21 cellular contexts compared by ENCODE assay signal in the genomic region with DNA sequence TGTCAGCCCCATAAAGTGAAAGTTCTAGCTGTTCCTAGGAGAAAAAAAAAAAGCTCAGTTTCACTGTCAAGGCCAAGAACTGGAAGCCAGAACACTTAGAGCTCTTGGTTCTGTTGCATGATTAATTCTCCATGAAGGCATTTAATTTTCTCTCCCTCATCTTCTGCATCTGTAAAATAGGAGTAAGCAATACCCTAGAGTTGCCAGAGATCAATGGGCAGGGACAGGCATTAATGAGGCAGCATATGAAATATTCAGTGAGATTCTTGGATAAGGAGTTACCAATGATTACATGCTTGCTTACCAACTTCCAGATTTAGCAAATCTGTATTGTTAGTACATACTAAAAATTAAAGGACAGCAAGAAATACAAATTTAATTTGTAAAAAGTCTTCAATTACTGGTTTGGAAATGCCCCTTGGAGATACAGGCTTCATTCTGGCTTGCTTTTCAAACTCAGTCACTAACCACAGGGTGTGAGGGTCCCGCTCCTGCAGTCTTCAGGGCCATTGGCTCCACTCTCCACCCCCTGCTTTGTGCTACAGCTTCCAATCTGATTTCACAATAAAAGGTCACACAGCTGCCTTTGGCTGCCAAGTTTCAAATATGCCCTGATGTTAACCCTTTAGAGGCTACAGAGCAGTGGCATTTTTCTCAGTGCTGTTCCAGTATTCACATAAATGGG.
DNase-seq lines count a peak whose midpoint lies in the region; ATAC-seq and TF ChIP-seq lines count a peak whose summit lies in the region.
"Had no signal": no experiment of that assay in that cellular context is flagged by ENCODE, and none has a peak within 500 bp of the region (broad histone marks: within the 10 kb centered on the region; RNA-seq: fewer than 3 reads in every experiment).

No MANE protein-coding gene starts in this region.

- no peak for DNase-seq in Right ventricle myocardium inferior (ENCODE audit: missing footprints)
- DNase-seq in cardiac septum (ENCODE audit: low spot score), result no peak
- peak; percentile 77 for DNase-seq in choroid plexus epithelial cell (ENCODE audit: low read depth)
- no peak for DNase-seq in left lobe of liver (ENCODE audit: low spot score)
- no peak for DNase-seq in uterus
- no peak for DNase-seq in activated CD4-positive, alpha-beta T cell treated with anti-CD3 and anti-CD28 coated beads for 4 hours
- DNase-seq: 8988T; anterior cingulate cortex; CD4-positive, CD25-positive, alpha-beta regulatory T cell; Kasumi-1; left colon; NCI-H1436 treated with DMSO at 0.1 percent for 48 hours; pancreas; Peyer's patch; stimulated activated CD4-positive, alpha-beta T cell treated with anti-CD3 and anti-CD28 coated beads, Interleukin-12 subunit alpha, Interleukin-12 subunit beta, amount 100 ng/mL, for 4 hours; upper lobe of left lung had no signal

- TF ChIP-seq POLR2A in uterus (IDR thresholded peaks at IDR 0.05), result no peak

- H3K27me3 ChIP-seq in uterus, result no peaks in the 10 kb centered on the region
- H3K27me3 ChIP-seq: pancreas, Peyer's patch, upper lobe of left lung had no signal

- H3K27ac ChIP-seq in uterus, result peak overlapping the region; percentile 68 to 71
- H3K27ac ChIP-seq: coronary artery, epithelial cell of prostate, pancreas, Peyer's patch, upper lobe of left lung had no signal

- H3K9me3 ChIP-seq in uterus, result no peaks in the 10 kb centered on the region
- H3K9me3 ChIP-seq: pancreas, Peyer's patch, upper lobe of left lung had no signal

- H3K4me1 ChIP-seq in uterus, result no peaks in the 10 kb centered on the region
- H3K4me1 ChIP-seq: pancreas, upper lobe of left lung had no signal

- ATAC-seq in Right ventricle myocardium inferior, result peak; percentile 47
- ATAC-seq in left lobe of liver, result peak; percentile 60
- no peak for ATAC-seq in GM19467 (IDR thresholded peaks at IDR 0.05; ENCODE audit: unreplicated experiment)
- ATAC-seq in HG03108 (IDR thresholded peaks at IDR 0.05; ENCODE audit: unreplicated experiment), result no peak
- ATAC-seq: left colon; stimulated activated memory B cell treated with anti-CD40 and anti-IgM and Interleukin-4, amounts not matched to agents 10 μg/mL and 1 μg/mL and 100 μg/mL, for 72 hours had no signal

- no peaks in the 10 kb centered on the region for H3K36me3 ChIP-seq in uterus
- H3K36me3 ChIP-seq: pancreas, Peyer's patch, upper lobe of left lung had no signal

- TF ChIP-seq CTCF in choroid plexus epithelial cell (conservative IDR thresholded peaks at IDR 0.05; ENCODE audit: low read depth, low read length) (no peak), uterus (IDR thresholded peaks at IDR 0.05) (no peak)

- H3K4me3 ChIP-seq in choroid plexus epithelial cell (ENCODE audit: low read depth, low read length) (no peak overlapping the region), uterus (no peak overlapping the region)
- H3K4me3 ChIP-seq: coronary artery, pancreas, Peyer's patch, upper lobe of left lung had no signal

- intact Hi-C loops in Right ventricle myocardium inferior (cut with DNase I), result no loop called here
- intact Hi-C loops in cardiac septum (cut with DNase I), result no loop called here
- intact Hi-C loops in uterus (cut with DNase I; ENCODE audit: low total_unique reads), result no loop called here

Comparison
In these comparisons a context has a peak if more than half of its experiments do, and no peak if none do; other contexts are left out.
1. ATAC-seq: peak in Right ventricle myocardium inferior (single experiment) and left lobe of liver (single experiment); none in GM19467 (single experiment) and HG03108 (single experiment).